ENCODE assay signal across 11 cellular contexts in the genomic region with DNA sequence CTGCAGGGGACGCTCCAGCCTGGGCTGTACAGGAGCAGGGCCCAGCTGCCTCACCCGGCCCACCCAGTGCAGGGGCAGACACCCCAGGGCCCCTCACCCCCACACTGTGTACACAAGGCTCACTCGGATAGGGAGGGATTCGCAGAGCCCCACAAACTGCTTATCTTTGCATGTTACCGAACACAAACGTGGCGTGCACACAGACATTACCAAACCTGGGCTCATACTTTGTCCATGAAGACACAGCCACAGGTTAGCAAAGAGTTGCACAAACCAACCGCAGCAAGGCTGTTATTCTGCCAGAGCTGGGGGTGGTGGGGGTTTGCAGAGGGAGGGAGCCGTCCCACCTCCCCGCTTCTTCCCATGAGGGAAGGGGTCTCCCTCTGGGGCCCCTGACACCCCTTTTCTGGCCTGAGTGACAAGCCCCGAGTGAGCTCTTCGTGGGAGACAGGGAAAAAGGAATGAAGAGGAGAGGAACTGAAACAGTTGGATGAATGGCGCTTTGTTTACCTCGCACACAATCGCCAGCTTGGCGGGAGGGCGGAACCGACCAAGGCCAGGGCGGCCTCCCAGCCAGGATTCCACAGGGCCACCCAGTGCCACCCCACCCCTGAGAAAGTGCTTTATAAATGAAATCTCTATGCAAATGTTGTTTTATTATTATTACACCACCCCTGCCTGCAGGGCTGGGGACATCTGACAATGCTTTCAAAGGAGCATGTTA. TPM values are rescaled to one million over a fixed set of nuclear protein-coding genes. Genes with fewer than 3 reads are reported as not detected.
A peak's percentile ranks its signal among the peaks of the same experiment; 100 is the strongest.
DNase-seq lines count a peak whose midpoint lies in the region; ATAC-seq and TF ChIP-seq lines count a peak whose summit lies in the region.
"Had no signal": no experiment of that assay in that cellular context is flagged by ENCODE, and none has a peak within 500 bp of the region (broad histone marks: within the 10 kb centered on the region; RNA-seq: fewer than 3 reads in every experiment).

No MANE protein-coding gene starts in this region.

- no peaks in the 10 kb centered on the region for H3K36me3 ChIP-seq in aorta (ENCODE audit: control insufficient read depth in 1 of 2, insufficient read depth in 2 of 2, low read length in 1 of 2)

- H3K27ac ChIP-seq in cingulate gyrus (ENCODE audit: low read depth, low read length) (peak overlapping the region; percentile 69), aorta (ENCODE audit: low read depth in 1 of 2, low read length in 2 of 2) (no peak overlapping the region)

- H3K27ac Mint-ChIP-seq in mesothelial cell of epicardium: peak overlapping the region; percentile 57

- no peak for DNase-seq in left ventricle myocardium superior
- no peak for DNase-seq in cardiac septum (ENCODE audit: low spot score)
- no peak for DNase-seq in mesothelial cell of epicardium (ENCODE audit: low spot score in 2 of 2, unreplicated experiment in 2 of 2)
- peak in 1 of 2 donors; percentile 35 for DNase-seq in aorta
- DNase-seq: NCI-H1930 had no signal

- intact Hi-C loops in left ventricle myocardium superior (cut with micrococcal nuclease) (no loop called here), cardiac septum (cut with DNase I) (no loop called here), aorta (cut with DNase I) (no loop called here)

- no peaks in the 10 kb centered on the region for H3K9me3 ChIP-seq in aorta (ENCODE audit: control insufficient read depth, low read length)

- H3K4me3 ChIP-seq in aorta (ENCODE audit: low read length in 2 of 2): no peak overlapping the region
- H3K4me3 ChIP-seq: lung had no signal

- H3K27me3 Mint-ChIP-seq in mesothelial cell of epicardium (ENCODE audit: low read depth): no peaks in the 10 kb centered on the region

- H3K9me3 Mint-ChIP-seq in mesothelial cell of epicardium: no peaks in the 10 kb centered on the region
- H3K9me3 Mint-ChIP-seq: central memory CD8-positive, alpha-beta T cell had no signal

- H3K36me3 Mint-ChIP-seq in mesothelial cell of epicardium: no peaks in the 10 kb centered on the region

- WGBS in aorta, 2 donors: 85 to 89% methylated on average over 19 of the region's 19 CpGs

- ATAC-seq in left ventricle myocardium superior: peak; percentile 17
- ATAC-seq in aorta (ENCODE audit: low FRiP score): peak; percentile 66
- no peak for ATAC-seq in GM18517 (IDR thresholded peaks at IDR 0.05; ENCODE audit: unreplicated experiment)
- ATAC-seq in HG03432 (IDR thresholded peaks at IDR 0.05; ENCODE audit: unreplicated experiment): no peak
- ATAC-seq in HG02970 (IDR thresholded peaks at IDR 0.05; ENCODE audit: low FRiP score, unreplicated experiment): no peak

- no peaks in the 10 kb centered on the region for H3K4me1 ChIP-seq in aorta (ENCODE audit: control insufficient read depth in 1 of 2, insufficient read depth in 2 of 2, low read length in 2 of 2)

- H3K4me1 Mint-ChIP-seq in mesothelial cell of epicardium: peaks cover 19% of the 10 kb centered on the region
- H3K4me1 Mint-ChIP-seq: central memory CD8-positive, alpha-beta T cell had no signal

- no peak overlapping the region for H3K4me3 Mint-ChIP-seq in mesothelial cell of epicardium
- H3K4me3 Mint-ChIP-seq: central memory CD8-positive, alpha-beta T cell had no signal

- no peaks in the 10 kb centered on the region for H3K27me3 ChIP-seq in aorta (ENCODE audit: control insufficient read depth in 1 of 2, insufficient read depth in 2 of 2, low read length in 1 of 2)

- no peak for TF ChIP-seq CTCF in mesothelial cell of epicardium (IDR thresholded peaks at IDR 0.05; ENCODE audit: unreplicated experiment)

RNA-seq across cellular contexts. Expression of a gene that starts 0.4 kb away (rescaled TPM):
- not detected for total RNA-seq in left ventricle myocardium superior
- not detected for total RNA-seq in cardiac septum
- 0.40 TPM in 1 of 3 replicates, not detected in the others for total RNA-seq in mesothelial cell of epicardium
- total RNA-seq in aorta: under 1 TPM in 1 of 2 donors, not detected in 1; 0.81 TPM
- polyA plus RNA-seq in aorta: not detected
- total RNA-seq: lung had no signal
- polyA plus RNA-seq: lung had no signal

RNA-seq across cellular contexts. Expression of a gene that starts 49.7 kb away (rescaled TPM):
- total RNA-seq in left ventricle myocardium superior (51.4 TPM), cardiac septum (41.3 TPM), mesothelial cell of epicardium (68.4 to 71.3 TPM (median 70.3 TPM) in 3 replicates), aorta (10 to 100 TPM; 62.8 to 73.7 TPM)
- 10 to 100 TPM; 23.6 to 23.8 TPM for polyA plus RNA-seq in aorta

Comparison
In these comparisons a context has a peak if more than half of its experiments do, and no peak if none do; other contexts are left out.
1. ATAC-seq: peak in left ventricle myocardium superior (single experiment) and aorta (single experiment); none in GM18517 (single experiment), HG03432 (single experiment) and HG02970 (single experiment).